ENCODE assay signal across 12 cellular contexts in genomic region chr11:34318111-34319037, GRCh38. TPM values are rescaled to one million over a fixed set of nuclear protein-coding genes. Genes with fewer than 3 reads are reported as not detected.
DNase-seq lines count a peak whose midpoint lies in the region; FAIRE-seq and TF ChIP-seq lines count a peak whose summit lies in the region.
"Had no signal": no experiment of that assay in that cellular context is flagged by ENCODE, and none has a peak within 500 bp of the region (broad histone marks: within the 10 kb centered on the region; RNA-seq: fewer than 3 reads in every experiment).

No MANE protein-coding gene starts in this region.

- H3K9me3 ChIP-seq in small intestine (ENCODE audit: control insufficient read depth, low read depth) = no peaks in the 10 kb centered on the region
- H3K9me3 ChIP-seq in neuronal stem cell (replicated peaks in 1 of 2; ENCODE audit: control insufficient read depth in 2 of 2, insufficient read depth in 1 of 2, low read depth in 1 of 2, low read length in 2 of 2) = no peaks in the 10 kb centered on the region
- H3K9me3 ChIP-seq: gastroesophageal sphincter had no signal

- H3K23ac ChIP-seq in neuronal stem cell (ENCODE audit: low read depth, low read length, poor library complexity) = no peak overlapping the region

- 28 to 68% (median 47%) methylated on average over 4 of the region's 4 CpGs for WGBS in small intestine, 3 donors
- WGBS in neuronal stem cell (ENCODE audit: extremely low coverage in 2 of 2, insufficient read length in 2 of 2, insufficient replicate concordance in 1 of 2), 2 donors = no CpG with 5 or more reads among the region's 4 CpGs

- DNase-seq in GM03348 (ENCODE audit: low spot score) = peak; percentile 61
- DNase-seq in RPMI7951 (ENCODE audit: low read depth) = peak; percentile 52
- DNase-seq in fibroblast of pulmonary artery (ENCODE audit: low read depth) = peak; percentile 26
- peak; percentile 98 for DNase-seq in small intestine
- DNase-seq in SKM-1 treated with dmso at 0.1 percent for 144 hours (lab: John Stamatoyannopoulos, UW; ENCODE audit: unreplicated experiment) = no peak
- no peak for DNase-seq in COR-L47 (lab: John Stamatoyannopoulos, UW)
- no peak for DNase-seq in neuronal stem cell (ENCODE audit: low spot score)
- DNase-seq in cerebellar cortex (ENCODE audit: low spot score) = no peak
- DNase-seq: activated T-cell treated with anti-CD3 and anti-CD28 coated beads, Interleukin-2, amount 50 U/mL, for 4 hours; central memory CD4-positive, alpha-beta T cell had no signal

- H3K4me1 ChIP-seq in small intestine (ENCODE audit: control insufficient read depth in 2 of 2, insufficient read depth in 1 of 2, low read depth in 1 of 2, low read length in 1 of 2) (peaks cover 0 to 11% of the 10 kb centered on the region in 2 donors), neuronal stem cell (ENCODE audit: control insufficient read depth in 2 of 2, insufficient read depth in 1 of 2, low read depth in 1 of 2, low read length in 2 of 2) (peaks cover 2 to 4% of the 10 kb centered on the region in 2 donors)

- H3K4ac ChIP-seq in neuronal stem cell (ENCODE audit: low read length) = no peak overlapping the region

- no peak overlapping the region for H3K9ac ChIP-seq in neuronal stem cell (ENCODE audit: low read depth, low read length, poor library complexity)

- no peaks in the 10 kb centered on the region for H3K36me3 ChIP-seq in small intestine (ENCODE audit: control insufficient read depth in 2 of 2, insufficient read depth in 2 of 2, low read length in 2 of 2)
- no peaks in the 10 kb centered on the region for H3K36me3 ChIP-seq in neuronal stem cell (replicated peaks in 1 of 2; ENCODE audit: control insufficient read depth in 2 of 2, insufficient read depth in 2 of 2, low read length in 2 of 2)
- H3K36me3 ChIP-seq: gastroesophageal sphincter had no signal

- H2AK5ac ChIP-seq in neuronal stem cell (ENCODE audit: low read depth, low read length) = no peak overlapping the region

- no peak overlapping the region for H2BK120ac ChIP-seq in neuronal stem cell (ENCODE audit: low read depth, low read length)

- H4K8ac ChIP-seq in neuronal stem cell (ENCODE audit: low read depth, low read length) = no peak overlapping the region

- H4K91ac ChIP-seq in neuronal stem cell (ENCODE audit: low read depth, low read length, poor library complexity) = no peak overlapping the region

- H3K4me3 ChIP-seq in fibroblast of pulmonary artery (replicated peaks; ENCODE audit: low read depth, low read length) (no peak overlapping the region), small intestine (ENCODE audit: low read depth in 1 of 2, low read length in 2 of 2) (no peak overlapping the region), neuronal stem cell (ENCODE audit: low read length in 2 of 2) (no peak overlapping the region)
- H3K4me3 ChIP-seq: gastroesophageal sphincter had no signal

- no peak overlapping the region for H3K18ac ChIP-seq in neuronal stem cell (ENCODE audit: low read length)

- H3K79me1 ChIP-seq in neuronal stem cell (ENCODE audit: low read depth, low read length) = no peaks in the 10 kb centered on the region

- no peak overlapping the region for H2AFZ ChIP-seq in neuronal stem cell (ENCODE audit: low read length)

- H3K27ac ChIP-seq in small intestine (ENCODE audit: low read depth in 1 of 2, low read length in 1 of 2) (peak overlapping the region; percentile 64 to 83), neuronal stem cell (replicated peaks; ENCODE audit: low read length) (no peak overlapping the region)
- H3K27ac ChIP-seq: gastroesophageal sphincter, RWPE1 had no signal

- H3K14ac ChIP-seq in neuronal stem cell (ENCODE audit: low read length) = no peak overlapping the region

- no peak for FAIRE-seq in small intestine (lab: Jason Lieb, UNC)

- no peak overlapping the region for H2BK12ac ChIP-seq in neuronal stem cell (ENCODE audit: low read length)

- TF ChIP-seq CTCF in fibroblast of pulmonary artery (IDR thresholded peaks at IDR 0.05; ENCODE audit: low read length, missing control alignments) = no peak

- H3K27me3 ChIP-seq in small intestine (ENCODE audit: control insufficient read depth in 2 of 2, insufficient read depth in 2 of 2, low read length in 2 of 2) (no peaks in the 10 kb centered on the region), neuronal stem cell (ENCODE audit: control insufficient read depth in 3 of 3, insufficient read depth in 3 of 3, low read depth in 1 of 3, low read length in 3 of 3) (no peaks in the 10 kb centered on the region)
- H3K27me3 ChIP-seq: gastroesophageal sphincter had no signal

- H2BK15ac ChIP-seq in neuronal stem cell (ENCODE audit: low read length) = no peak overlapping the region

- no peak overlapping the region for H2BK5ac ChIP-seq in neuronal stem cell (ENCODE audit: low read length)

- H3K4me2 ChIP-seq in neuronal stem cell (ENCODE audit: insufficient read depth, low read length, poor library complexity, severe bottlenecking) = no peak overlapping the region

RNA-seq across cellular contexts. Expression of gene ABTB2, which starts 39.4 kb away (rescaled TPM):
- total RNA-seq in RPMI7951 (2014; rRNA removed; shearing (Covaris generic)) = 2.8 and 3.2 TPM in 2 replicates
- 10 to 100 TPM in 2 of 3 donors, 1 to 10 TPM in 1; 5.9 to 25.1 (median 21.0) TPM for polyA plus RNA-seq in small intestine
- 0.89 TPM for polyA plus RNA-seq in neuronal stem cell (2013, experiment 1 of 2)
- 0.94 TPM for polyA plus RNA-seq in neuronal stem cell (2013, experiment 2 of 2)

Comparison
In these comparisons a context has a peak if more than half of its experiments do, and no peak if none do; other contexts are left out.
1. DNase-seq: peak in GM03348 (single experiment), RPMI7951 (single experiment), fibroblast of pulmonary artery (single experiment) and small intestine (single experiment); none in SKM-1 treated with dmso at 0.1 percent for 144 hours (single experiment), COR-L47 (single experiment), neuronal stem cell (single experiment) and cerebellar cortex (single experiment).